In the genomic region with DNA sequence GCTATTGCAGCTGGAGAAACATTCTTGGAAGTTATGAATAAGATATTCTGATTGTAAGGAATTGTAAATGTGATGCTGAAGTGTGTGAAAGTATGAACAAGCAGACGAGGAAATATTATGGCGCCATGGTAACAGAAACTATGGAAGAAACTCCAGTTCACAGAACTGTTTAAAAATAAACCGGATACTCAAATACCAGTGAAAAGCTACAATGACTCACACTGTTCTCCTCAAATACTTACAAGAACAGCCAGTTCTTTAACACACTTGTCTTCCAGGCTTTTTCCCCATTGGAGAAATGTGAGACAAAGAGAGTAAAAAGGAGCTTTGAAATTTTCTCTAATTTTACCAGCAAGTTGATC, we compare ENCODE assay signal across 8 cellular contexts.
DNase-seq lines count a peak whose midpoint lies in the region; ATAC-seq, FAIRE-seq and TF ChIP-seq lines count a peak whose summit lies in the region.

No MANE protein-coding gene starts in this region.

- H3K4me1 ChIP-seq in stomach (peaks cover 88 to 100% (median 98%) of the 10 kb centered on the region in 4 donors), A673 (ENCODE audit: insufficient read depth, low read length, poor library complexity, severe bottlenecking) (no peaks in the 10 kb centered on the region)

- TF ChIP-seq POLR2A in stomach (IDR thresholded peaks at IDR 0.05) = no peak

- peak; percentile 38 for FAIRE-seq in islet of Langerhans (lab: Jason Lieb, UNC)

- ATAC-seq in HG03354 (IDR thresholded peaks at IDR 0.05; ENCODE audit: poor library complexity, severe bottlenecking, unreplicated experiment) = peak; percentile 6
- no peak for ATAC-seq in HG02571 (IDR thresholded peaks at IDR 0.05; ENCODE audit: unreplicated experiment)

- CTCF ChIA-PET in A673 (lab: Charles Lee) = no interaction called here

- H3K36me3 ChIP-seq in stomach (no peaks in the 10 kb centered on the region), A673 (ENCODE audit: insufficient read depth, low read length, poor library complexity, severe bottlenecking) (no peaks in the 10 kb centered on the region)

- DNase-seq in A172 (ENCODE audit: low spot score) (peak; percentile 52), astrocyte of the cerebellum (ENCODE audit: low read depth) (peak; percentile 88), stomach (no peak), A673 (ENCODE audit: low spot score) (no peak)
- DNase-seq in activated CD4-positive, alpha-beta T cell treated with anti-CD3 and anti-CD28 coated beads for 4 hours = no peak

- in situ Hi-C loops in astrocyte of the cerebellum (cut with HindIII; ENCODE audit: low sequenced_read_pairs) = no loop called here

- H3K4me3 ChIP-seq in astrocyte of the cerebellum (ENCODE audit: low read depth, low read length) (no peak overlapping the region), stomach (no peak overlapping the region), A673 (ENCODE audit: low read depth, low read length, poor library complexity, severe bottlenecking) (no peak overlapping the region)

- TF ChIP-seq EP300 in stomach (IDR thresholded peaks at IDR 0.05) = no peak

- intact Hi-C loops in stomach (cut with DNase I; ENCODE audit: low total_unique reads) = no loop called here
- intact Hi-C loops in A673 (cut with micrococcal nuclease; ENCODE audit: unreplicated experiment) = no loop called here

- TF ChIP-seq CTCF in astrocyte of the cerebellum (IDR thresholded peaks at IDR 0.05; ENCODE audit: low read depth, low read length, missing control alignments) = no peak
- no peak for TF ChIP-seq CTCF in stomach (IDR thresholded peaks at IDR 0.05)
- no peak for TF ChIP-seq CTCF in A673 (conservative IDR thresholded peaks at IDR 0.05; ENCODE audit: low read depth, low read length)

- POLR2A ChIA-PET in A673 (lab: Charles Lee; ENCODE audit: low non-redundant PET) = no interaction called here

- H3K9me3 ChIP-seq in stomach (no peaks in the 10 kb centered on the region), A673 (ENCODE audit: low read depth, low read length, poor library complexity, severe bottlenecking) (no peaks in the 10 kb centered on the region)

- no TSS peak for BruUV-seq in A673 (replicated peaks; lab: Mats Ljungman, UMichigan)

- H3K27me3 ChIP-seq in stomach (no peaks in the 10 kb centered on the region), A673 (replicated peaks; ENCODE audit: insufficient read depth, low read depth, low read length, poor library complexity) (no peaks in the 10 kb centered on the region)

- H3K27ac ChIP-seq in stomach = peak overlapping the region; percentile 74 to 96 (median 89)
- no peak overlapping the region for H3K27ac ChIP-seq in A673 (ENCODE audit: low read depth, low read length, poor library complexity, severe bottlenecking)

- 7 to 24% (median 14%) methylated on average over 3 of the region's 3 CpGs for WGBS in stomach, 5 donors

Comparison
In these comparisons a context has a peak if more than half of its experiments do, and no peak if none do; other contexts are left out.
1. DNase-seq: peak in A172 (single experiment) and astrocyte of the cerebellum (single experiment); none in stomach (single experiment), A673 (single experiment) and activated CD4-positive, alpha-beta T cell treated with anti-CD3 and anti-CD28 coated beads for 4 hours (0 of 2).